Comparison of ENCODE assay signal across 8 cellular contexts in the genomic region with DNA sequence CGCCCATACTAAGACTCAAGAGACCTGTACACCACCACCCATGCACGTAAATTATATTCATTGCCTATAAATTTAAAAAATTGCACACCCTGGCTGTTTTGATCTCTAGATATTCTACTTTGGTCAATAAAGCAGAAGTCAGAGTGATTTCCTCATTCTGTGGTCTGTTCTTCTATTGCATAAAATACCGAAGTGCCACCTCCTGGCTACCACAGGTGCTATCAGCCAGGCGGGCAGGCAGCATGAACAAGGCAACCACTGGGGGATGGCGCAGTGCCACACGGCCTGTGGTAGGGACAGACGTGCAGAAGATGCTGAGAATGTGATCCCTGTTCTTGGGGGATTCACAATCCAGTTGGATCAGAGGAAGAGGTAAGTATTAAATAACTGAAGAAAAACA.
DNase-seq lines count a peak whose midpoint lies in the region; ATAC-seq, FAIRE-seq and TF ChIP-seq lines count a peak whose summit lies in the region.

No MANE protein-coding gene starts in this region.

- ATAC-seq in GM21447 (IDR thresholded peaks at IDR 0.05; ENCODE audit: unreplicated experiment) = peak; percentile 60

- no peak overlapping the region for H3K4me3 ChIP-seq in fibroblast of pulmonary artery (replicated peaks; ENCODE audit: low read depth, low read length)

- peak; percentile 65 for DNase-seq in NOMO-1 treated with dmso at 0.1 percent for 144 hours (lab: John Stamatoyannopoulos, UW; ENCODE audit: unreplicated experiment)
- peak; percentile 32 for DNase-seq in activated CD8-positive, alpha-beta memory T cell treated with anti-CD3 and anti-CD28 coated beads, Interleukin-2, amount 50 U/mL, for 1 hour (ENCODE audit: extremely low read depth)
- DNase-seq in fibroblast of pulmonary artery (ENCODE audit: low read depth) = peak; percentile 7
- peak; percentile 61 for DNase-seq in stimulated activated CD4-positive, alpha-beta T cell treated with anti-CD3 and anti-CD28 coated beads, Interleukin-4, amount 100 ng/mL, for 1 hour
- no peak for DNase-seq in NCI-H774 (lab: John Stamatoyannopoulos, UW)
- no peak for DNase-seq in frontal cortex (ENCODE audit: low spot score in 2 of 2)

- no peak overlapping the region for H3K27ac ChIP-seq in C4-2B

- FAIRE-seq in frontal cortex (lab: Jason Lieb, UNC) = no peak

- TF ChIP-seq CTCF in C4-2B (conservative IDR thresholded peaks at IDR 0.05) (peak; percentile 80), fibroblast of pulmonary artery (IDR thresholded peaks at IDR 0.05; ENCODE audit: low read length, missing control alignments) (peak; percentile 3)

Comparison
In these comparisons a context has a peak if more than half of its experiments do, and no peak if none do; other contexts are left out.
1. DNase-seq: peak in NOMO-1 treated with dmso at 0.1 percent for 144 hours (single experiment), activated CD8-positive, alpha-beta memory T cell treated with anti-CD3 and anti-CD28 coated beads, Interleukin-2, amount 50 U/mL, for 1 hour (single experiment), fibroblast of pulmonary artery (single experiment) and stimulated activated CD4-positive, alpha-beta T cell treated with anti-CD3 and anti-CD28 coated beads, Interleukin-4, amount 100 ng/mL, for 1 hour (single experiment); none in NCI-H774 (single experiment) and frontal cortex (0 of 2).